Comparison of ENCODE assay signal across 25 cellular contexts in the genomic region with DNA sequence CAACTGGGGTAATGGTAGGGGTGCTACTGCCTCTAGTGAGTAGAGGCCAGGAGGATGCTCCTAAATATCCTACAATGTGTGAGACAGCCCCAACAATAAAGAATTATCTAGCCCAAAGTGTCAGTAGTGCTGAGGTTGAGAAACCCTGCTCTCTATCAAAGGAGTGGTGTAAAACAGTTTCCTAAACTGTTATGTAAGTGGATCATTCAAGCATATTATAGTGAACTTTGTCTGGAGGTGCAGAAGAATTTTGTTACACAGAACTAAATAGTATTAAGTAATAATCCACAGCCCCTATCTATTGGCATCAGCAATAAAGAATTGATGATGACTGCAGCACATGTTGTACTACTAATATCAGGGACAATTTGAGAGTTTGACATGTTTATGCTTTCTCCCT. TPM values are rescaled to one million over a fixed set of nuclear protein-coding genes. Genes with fewer than 3 reads are reported as not detected.
"Had no signal": no experiment of that assay in that cellular context is flagged by ENCODE, and none has a peak within 500 bp of the region (broad histone marks: within the 10 kb centered on the region; RNA-seq: fewer than 3 reads in every experiment).

No MANE protein-coding gene starts in this region.

- H3K4me3 Mint-ChIP-seq: mesothelial cell of epicardium, naive B cell had no signal

- DNase-seq: dermis blood vessel endothelial cell; dorsolateral prefrontal cortex; effector CD4-positive, alpha-beta T cell; effector memory CD4-positive, alpha-beta T cell; foreskin fibroblast; foreskin melanocyte; gastrocnemius medialis; glutamatergic neuron; heart right ventricle; hippocampal formation; left cardiac atrium; left ventricle myocardium inferior; lower lobe of right lung; mesenchymal stem cell; mucosa of descending colon; naive B cell had no signal

- H3K9me3 ChIP-seq: esophagus muscularis mucosa, gastrocnemius medialis, heart right ventricle, left ventricle myocardium inferior, lower lobe of right lung, mucosa of descending colon had no signal

- H3K27ac Mint-ChIP-seq: mesothelial cell of epicardium had no signal

- H3K4me1 Mint-ChIP-seq: mesothelial cell of epicardium had no signal

- ATAC-seq: gastrocnemius medialis, heart right ventricle, left cardiac atrium, lower lobe of right lung, mucosa of descending colon had no signal

- H3K9me3 Mint-ChIP-seq: mesothelial cell of epicardium, naive B cell had no signal

- H3K27me3 Mint-ChIP-seq: naive B cell had no signal

RNA-seq across cellular contexts. Expression of a gene that starts 48.6 kb away (rescaled TPM):
- total RNA-seq: dermis blood vessel endothelial cell, endothelial cell of umbilical vein, epithelial cell of proximal tubule, esophagus muscularis mucosa, gastrocnemius medialis, glomerular endothelial cell, kidney epithelial cell, left cardiac atrium, lower lobe of right lung, lung microvascular endothelial cell, mesenteric fat pad, mucosa of descending colon, myocyte had no signal
